ENCODE assay signal across 15 cellular contexts in genomic region chr4:159508917-159509500, GRCh38.
"Had no signal": no experiment of that assay in that cellular context is flagged by ENCODE, and none has a peak within 500 bp of the region (broad histone marks: within the 10 kb centered on the region; RNA-seq: fewer than 3 reads in every experiment).

No MANE protein-coding gene starts in this region.

- H3K36me3 ChIP-seq: adrenal gland, left ventricle myocardium inferior, tibial nerve, vagina had no signal

- H2AFZ ChIP-seq: parathyroid adenoma had no signal

- H3K79me2 ChIP-seq: parathyroid adenoma had no signal

- DNase-seq: activated CD4-positive, alpha-beta T cell treated with anti-CD3 and anti-CD28 coated beads, Interleukin-2, amount 50 U/mL, for 1 hour; activated CD4-positive, CD25-positive, alpha-beta regulatory T cell; activated naive CD4-positive, alpha-beta T cell treated with anti-CD3 and anti-CD28 coated beads, Interleukin-2, amount 10 ng/mL, durations not matched to agents 7 days and 5 days; activated T-cell treated with anti-CD3 and anti-CD28 coated beads for 4 hours; adrenal gland; central memory CD4-positive, alpha-beta T cell; erythroblast; head of caudate nucleus; left ventricle myocardium inferior; mesendoderm had no signal

- FAIRE-seq: TTC549 had no signal

- H3K27ac ChIP-seq: adrenal gland, left ventricle myocardium inferior, parathyroid adenoma, tibial nerve, vagina had no signal

- H3K4me3 ChIP-seq: adrenal gland, left ventricle myocardium inferior, smooth muscle cell, tibial nerve, vagina had no signal

- H3K9me3 ChIP-seq: adrenal gland, left ventricle myocardium inferior, tibial nerve, vagina had no signal

- H3K27me3 ChIP-seq: adrenal gland, tibial nerve, vagina had no signal

- H3K4me1 ChIP-seq: left ventricle myocardium inferior, parathyroid adenoma, vagina had no signal

- H3K4me2 ChIP-seq: smooth muscle cell had no signal
